ENCODE assay signal across 1 cellular context in the genomic region with DNA sequence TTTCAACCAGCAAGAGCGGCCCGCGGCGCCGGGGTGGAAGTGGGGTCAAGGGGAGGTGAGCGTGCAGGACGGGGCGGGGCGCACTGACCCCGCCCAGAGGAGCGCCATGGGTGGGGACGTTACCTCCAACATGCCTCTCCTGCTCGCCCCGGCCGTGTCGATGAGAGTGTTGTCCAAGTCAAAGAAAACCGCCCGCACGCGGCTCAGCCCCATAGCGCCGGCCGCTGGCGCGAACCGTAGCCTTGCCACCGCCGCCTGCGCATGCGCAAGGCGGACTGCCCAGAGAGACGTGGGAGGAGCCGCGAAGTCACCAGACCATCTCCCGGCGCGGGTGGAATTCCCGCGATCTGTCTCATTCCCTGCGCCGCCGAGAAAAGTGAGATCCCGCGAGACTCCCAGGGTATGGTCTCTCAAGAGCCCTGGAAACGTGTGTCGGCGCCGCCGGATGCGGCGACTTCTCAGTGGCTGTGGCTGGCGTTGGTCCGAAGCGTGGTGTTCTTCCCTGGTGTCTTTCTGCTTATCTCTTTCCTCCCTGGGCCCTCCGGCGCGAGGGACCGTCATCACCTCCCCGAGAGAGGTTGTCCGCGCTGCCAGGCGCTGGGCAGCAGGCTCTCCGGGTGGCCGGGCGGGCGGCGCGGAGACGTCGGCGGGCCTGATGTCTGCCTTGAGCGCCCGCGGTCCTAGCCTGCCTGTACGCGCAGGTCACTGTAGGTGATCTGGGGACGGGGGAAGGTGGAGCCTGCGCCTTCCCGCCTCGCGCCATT.
A peak's percentile ranks its signal among the peaks of the same experiment; 100 is the strongest.
TF ChIP-seq lines count a peak whose summit lies in the region.

A gene with protein sequence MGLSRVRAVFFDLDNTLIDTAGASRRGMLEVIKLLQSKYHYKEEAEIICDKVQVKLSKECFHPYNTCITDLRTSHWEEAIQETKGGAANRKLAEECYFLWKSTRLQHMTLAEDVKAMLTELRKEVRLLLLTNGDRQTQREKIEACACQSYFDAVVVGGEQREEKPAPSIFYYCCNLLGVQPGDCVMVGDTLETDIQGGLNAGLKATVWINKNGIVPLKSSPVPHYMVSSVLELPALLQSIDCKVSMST (minus strand): TSS at position 279 of the 764 bp plus-strand sequence. CDS start 66 bp downstream, at position 213.

TF ChIP-seq in GM12878, 131 proteins besides CTCF, POLR2A, EP300 and RAD21 (continued from another document):
- TF ChIP-seq, protein P1, sequence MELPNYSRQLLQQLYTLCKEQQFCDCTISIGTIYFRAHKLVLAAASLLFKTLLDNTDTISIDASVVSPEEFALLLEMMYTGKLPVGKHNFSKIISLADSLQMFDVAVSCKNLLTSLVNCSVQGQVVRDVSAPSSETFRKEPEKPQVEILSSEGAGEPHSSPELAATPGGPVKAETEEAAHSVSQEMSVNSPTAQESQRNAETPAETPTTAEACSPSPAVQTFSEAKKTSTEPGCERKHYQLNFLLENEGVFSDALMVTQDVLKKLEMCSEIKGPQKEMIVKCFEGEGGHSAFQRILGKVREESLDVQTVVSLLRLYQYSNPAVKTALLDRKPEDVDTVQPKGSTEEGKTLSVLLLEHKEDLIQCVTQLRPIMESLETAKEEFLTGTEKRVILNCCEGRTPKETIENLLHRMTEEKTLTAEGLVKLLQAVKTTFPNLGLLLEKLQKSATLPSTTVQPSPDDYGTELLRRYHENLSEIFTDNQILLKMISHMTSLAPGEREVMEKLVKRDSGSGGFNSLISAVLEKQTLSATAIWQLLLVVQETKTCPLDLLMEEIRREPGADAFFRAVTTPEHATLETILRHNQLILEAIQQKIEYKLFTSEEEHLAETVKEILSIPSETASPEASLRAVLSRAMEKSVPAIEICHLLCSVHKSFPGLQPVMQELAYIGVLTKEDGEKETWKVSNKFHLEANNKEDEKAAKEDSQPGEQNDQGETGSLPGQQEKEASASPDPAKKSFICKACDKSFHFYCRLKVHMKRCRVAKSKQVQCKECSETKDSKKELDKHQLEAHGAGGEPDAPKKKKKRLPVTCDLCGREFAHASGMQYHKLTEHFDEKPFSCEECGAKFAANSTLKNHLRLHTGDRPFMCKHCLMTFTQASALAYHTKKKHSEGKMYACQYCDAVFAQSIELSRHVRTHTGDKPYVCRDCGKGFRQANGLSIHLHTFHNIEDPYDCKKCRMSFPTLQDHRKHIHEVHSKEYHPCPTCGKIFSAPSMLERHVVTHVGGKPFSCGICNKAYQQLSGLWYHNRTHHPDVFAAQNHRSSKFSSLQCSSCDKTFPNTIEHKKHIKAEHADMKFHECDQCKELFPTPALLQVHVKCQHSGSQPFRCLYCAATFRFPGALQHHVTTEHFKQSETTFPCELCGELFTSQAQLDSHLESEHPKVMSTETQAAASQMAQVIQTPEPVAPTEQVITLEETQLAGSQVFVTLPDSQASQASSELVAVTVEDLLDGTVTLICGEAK (IDR thresholded peaks at IDR 0.05; ENCODE audit: borderline replicate concordance): peak; percentile 40; the same call in 1 of the 2 replicates
- TF ChIP-seq, protein P2, sequence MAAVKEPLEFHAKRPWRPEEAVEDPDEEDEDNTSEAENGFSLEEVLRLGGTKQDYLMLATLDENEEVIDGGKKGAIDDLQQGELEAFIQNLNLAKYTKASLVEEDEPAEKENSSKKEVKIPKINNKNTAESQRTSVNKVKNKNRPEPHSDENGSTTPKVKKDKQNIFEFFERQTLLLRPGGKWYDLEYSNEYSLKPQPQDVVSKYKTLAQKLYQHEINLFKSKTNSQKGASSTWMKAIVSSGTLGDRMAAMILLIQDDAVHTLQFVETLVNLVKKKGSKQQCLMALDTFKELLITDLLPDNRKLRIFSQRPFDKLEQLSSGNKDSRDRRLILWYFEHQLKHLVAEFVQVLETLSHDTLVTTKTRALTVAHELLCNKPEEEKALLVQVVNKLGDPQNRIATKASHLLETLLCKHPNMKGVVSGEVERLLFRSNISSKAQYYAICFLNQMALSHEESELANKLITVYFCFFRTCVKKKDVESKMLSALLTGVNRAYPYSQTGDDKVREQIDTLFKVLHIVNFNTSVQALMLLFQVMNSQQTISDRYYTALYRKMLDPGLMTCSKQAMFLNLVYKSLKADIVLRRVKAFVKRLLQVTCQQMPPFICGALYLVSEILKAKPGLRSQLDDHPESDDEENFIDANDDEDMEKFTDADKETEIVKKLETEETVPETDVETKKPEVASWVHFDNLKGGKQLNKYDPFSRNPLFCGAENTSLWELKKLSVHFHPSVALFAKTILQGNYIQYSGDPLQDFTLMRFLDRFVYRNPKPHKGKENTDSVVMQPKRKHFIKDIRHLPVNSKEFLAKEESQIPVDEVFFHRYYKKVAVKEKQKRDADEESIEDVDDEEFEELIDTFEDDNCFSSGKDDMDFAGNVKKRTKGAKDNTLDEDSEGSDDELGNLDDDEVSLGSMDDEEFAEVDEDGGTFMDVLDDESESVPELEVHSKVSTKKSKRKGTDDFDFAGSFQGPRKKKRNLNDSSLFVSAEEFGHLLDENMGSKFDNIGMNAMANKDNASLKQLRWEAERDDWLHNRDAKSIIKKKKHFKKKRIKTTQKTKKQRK (IDR thresholded peaks at IDR 0.05; ENCODE audit: low read depth, low read length): no peak
- TF ChIP-seq, protein P3, sequence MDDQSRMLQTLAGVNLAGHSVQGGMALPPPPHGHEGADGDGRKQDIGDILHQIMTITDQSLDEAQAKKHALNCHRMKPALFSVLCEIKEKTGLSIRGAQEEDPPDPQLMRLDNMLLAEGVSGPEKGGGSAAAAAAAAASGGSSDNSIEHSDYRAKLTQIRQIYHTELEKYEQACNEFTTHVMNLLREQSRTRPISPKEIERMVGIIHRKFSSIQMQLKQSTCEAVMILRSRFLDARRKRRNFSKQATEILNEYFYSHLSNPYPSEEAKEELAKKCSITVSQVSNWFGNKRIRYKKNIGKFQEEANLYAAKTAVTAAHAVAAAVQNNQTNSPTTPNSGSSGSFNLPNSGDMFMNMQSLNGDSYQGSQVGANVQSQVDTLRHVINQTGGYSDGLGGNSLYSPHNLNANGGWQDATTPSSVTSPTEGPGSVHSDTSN (IDR thresholded peaks at IDR 0.05; ENCODE audit: insufficient replicate concordance, low read depth, low read length): peak; percentile 13
- TF ChIP-seq ZNF207 (IDR thresholded peaks at IDR 0.05; ENCODE audit: borderline replicate concordance) (no peak; the same call in 1 of the 2 replicates), ZNF217 (IDR thresholded peaks at IDR 0.05) (no peak), LARP7 (IDR thresholded peaks at IDR 0.05) (peak; percentile 52; the same call in 1 of the 2 replicates), TAF1 (IDR thresholded peaks at IDR 0.05; ENCODE audit: borderline replicate concordance, low read depth, low read length) (peak; percentile 82), PML (IDR thresholded peaks at IDR 0.05; ENCODE audit: low read length) (peak; percentile 96), BRCA1 (IDR thresholded peaks at IDR 0.05; ENCODE audit: low read depth, low read length) (peak; percentile 92), RCOR1 (conservative IDR thresholded peaks at IDR 0.05; ENCODE audit: low read depth, low read length) (peak; percentile 98), MEF2A (IDR thresholded peaks at IDR 0.05; ENCODE audit: insufficient read depth, low read depth, low read length) (no peak), CREB1 (IDR thresholded peaks at IDR 0.05; ENCODE audit: low read depth) (peak; percentile 86), HCFC1 (IDR thresholded peaks at IDR 0.05; ENCODE audit: low read length) (peak; percentile 34; the same call in 1 of the 2 replicates), SREBF1 (IDR thresholded peaks at IDR 0.05; ENCODE audit: low read length) (0 out of 2 replicates have a peak, but pooled peaks have one; percentile 22), MXI1 (IDR thresholded peaks at IDR 0.05; ENCODE audit: low read depth, low read length) (peak; percentile 62; the same call in 1 of the 2 replicates), SP1 (IDR thresholded peaks at IDR 0.05; ENCODE audit: low read depth, low read length) (no peak)
- TF ChIP-seq, protein P4, sequence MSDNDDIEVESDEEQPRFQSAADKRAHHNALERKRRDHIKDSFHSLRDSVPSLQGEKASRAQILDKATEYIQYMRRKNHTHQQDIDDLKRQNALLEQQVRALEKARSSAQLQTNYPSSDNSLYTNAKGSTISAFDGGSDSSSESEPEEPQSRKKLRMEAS (IDR thresholded peaks at IDR 0.05; ENCODE audit: low read depth, low read length): peak; percentile 69; the same call in 1 of the 2 replicates
- TF ChIP-seq, protein P5, sequence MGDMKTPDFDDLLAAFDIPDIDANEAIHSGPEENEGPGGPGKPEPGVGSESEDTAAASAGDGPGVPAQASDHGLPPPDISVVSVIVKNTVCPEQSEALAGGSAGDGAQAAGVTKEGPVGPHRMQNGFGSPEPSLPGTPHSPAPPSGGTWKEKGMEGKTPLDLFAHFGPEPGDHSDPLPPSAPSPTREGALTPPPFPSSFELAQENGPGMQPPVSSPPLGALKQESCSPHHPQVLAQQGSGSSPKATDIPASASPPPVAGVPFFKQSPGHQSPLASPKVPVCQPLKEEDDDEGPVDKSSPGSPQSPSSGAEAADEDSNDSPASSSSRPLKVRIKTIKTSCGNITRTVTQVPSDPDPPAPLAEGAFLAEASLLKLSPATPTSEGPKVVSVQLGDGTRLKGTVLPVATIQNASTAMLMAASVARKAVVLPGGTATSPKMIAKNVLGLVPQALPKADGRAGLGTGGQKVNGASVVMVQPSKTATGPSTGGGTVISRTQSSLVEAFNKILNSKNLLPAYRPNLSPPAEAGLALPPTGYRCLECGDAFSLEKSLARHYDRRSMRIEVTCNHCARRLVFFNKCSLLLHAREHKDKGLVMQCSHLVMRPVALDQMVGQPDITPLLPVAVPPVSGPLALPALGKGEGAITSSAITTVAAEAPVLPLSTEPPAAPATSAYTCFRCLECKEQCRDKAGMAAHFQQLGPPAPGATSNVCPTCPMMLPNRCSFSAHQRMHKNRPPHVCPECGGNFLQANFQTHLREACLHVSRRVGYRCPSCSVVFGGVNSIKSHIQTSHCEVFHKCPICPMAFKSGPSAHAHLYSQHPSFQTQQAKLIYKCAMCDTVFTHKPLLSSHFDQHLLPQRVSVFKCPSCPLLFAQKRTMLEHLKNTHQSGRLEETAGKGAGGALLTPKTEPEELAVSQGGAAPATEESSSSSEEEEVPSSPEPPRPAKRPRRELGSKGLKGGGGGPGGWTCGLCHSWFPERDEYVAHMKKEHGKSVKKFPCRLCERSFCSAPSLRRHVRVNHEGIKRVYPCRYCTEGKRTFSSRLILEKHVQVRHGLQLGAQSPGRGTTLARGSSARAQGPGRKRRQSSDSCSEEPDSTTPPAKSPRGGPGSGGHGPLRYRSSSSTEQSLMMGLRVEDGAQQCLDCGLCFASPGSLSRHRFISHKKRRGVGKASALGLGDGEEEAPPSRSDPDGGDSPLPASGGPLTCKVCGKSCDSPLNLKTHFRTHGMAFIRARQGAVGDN (IDR thresholded peaks at IDR 0.05): peak; percentile 81
- TF ChIP-seq, protein P6, sequence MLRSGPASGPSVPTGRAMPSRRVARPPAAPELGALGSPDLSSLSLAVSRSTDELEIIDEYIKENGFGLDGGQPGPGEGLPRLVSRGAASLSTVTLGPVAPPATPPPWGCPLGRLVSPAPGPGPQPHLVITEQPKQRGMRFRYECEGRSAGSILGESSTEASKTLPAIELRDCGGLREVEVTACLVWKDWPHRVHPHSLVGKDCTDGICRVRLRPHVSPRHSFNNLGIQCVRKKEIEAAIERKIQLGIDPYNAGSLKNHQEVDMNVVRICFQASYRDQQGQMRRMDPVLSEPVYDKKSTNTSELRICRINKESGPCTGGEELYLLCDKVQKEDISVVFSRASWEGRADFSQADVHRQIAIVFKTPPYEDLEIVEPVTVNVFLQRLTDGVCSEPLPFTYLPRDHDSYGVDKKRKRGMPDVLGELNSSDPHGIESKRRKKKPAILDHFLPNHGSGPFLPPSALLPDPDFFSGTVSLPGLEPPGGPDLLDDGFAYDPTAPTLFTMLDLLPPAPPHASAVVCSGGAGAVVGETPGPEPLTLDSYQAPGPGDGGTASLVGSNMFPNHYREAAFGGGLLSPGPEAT (IDR thresholded peaks at IDR 0.05; ENCODE audit: low read depth): peak; percentile 58; the same call in 1 of the 2 replicates
- TF ChIP-seq, protein P7, sequence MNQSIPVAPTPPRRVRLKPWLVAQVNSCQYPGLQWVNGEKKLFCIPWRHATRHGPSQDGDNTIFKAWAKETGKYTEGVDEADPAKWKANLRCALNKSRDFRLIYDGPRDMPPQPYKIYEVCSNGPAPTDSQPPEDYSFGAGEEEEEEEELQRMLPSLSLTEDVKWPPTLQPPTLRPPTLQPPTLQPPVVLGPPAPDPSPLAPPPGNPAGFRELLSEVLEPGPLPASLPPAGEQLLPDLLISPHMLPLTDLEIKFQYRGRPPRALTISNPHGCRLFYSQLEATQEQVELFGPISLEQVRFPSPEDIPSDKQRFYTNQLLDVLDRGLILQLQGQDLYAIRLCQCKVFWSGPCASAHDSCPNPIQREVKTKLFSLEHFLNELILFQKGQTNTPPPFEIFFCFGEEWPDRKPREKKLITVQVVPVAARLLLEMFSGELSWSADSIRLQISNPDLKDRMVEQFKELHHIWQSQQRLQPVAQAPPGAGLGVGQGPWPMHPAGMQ (IDR thresholded peaks at IDR 0.05; ENCODE audit: borderline replicate concordance): peak; percentile 74
